19 cellular contexts compared by ENCODE assay signal in the genomic region with DNA sequence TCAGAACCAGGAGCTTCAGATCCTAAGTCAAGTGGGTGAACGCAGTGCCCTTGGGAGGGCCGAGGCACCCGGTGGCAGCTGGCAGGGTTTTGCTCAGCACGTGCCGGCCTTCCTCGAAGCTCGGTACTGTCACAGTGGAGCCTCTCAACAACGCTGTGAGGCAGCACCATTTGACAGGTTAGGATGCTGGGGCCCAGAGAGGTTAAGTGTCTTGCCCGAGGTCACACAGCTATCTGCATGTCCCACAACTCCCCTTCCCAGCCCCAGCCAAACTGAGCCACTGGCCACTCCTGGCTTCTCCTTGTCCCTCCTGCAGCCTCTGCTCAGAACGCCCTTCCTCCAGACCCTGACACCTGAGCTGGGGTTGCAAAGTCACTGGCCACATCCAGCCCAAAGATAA.
"Had no signal": no experiment of that assay in that cellular context is flagged by ENCODE, and none has a peak within 500 bp of the region (broad histone marks: within the 10 kb centered on the region; RNA-seq: fewer than 3 reads in every experiment).

No MANE protein-coding gene starts in this region.

- H3K27ac Mint-ChIP-seq: endodermal cell, nephron had no signal

- H2AFZ ChIP-seq: hepatocyte had no signal

- H3K27ac ChIP-seq: coronary artery, hepatocyte, ovary, right atrium auricular region had no signal

- H3K9me3 ChIP-seq: ovary, right atrium auricular region had no signal

- H3K4me3 ChIP-seq: coronary artery, hepatocyte, lung, ovary, right atrium auricular region had no signal

- DNase-seq: effector CD4-positive, alpha-beta T cell; endodermal cell; foreskin melanocyte; head of caudate nucleus; kidney; left cardiac atrium; left ventricle myocardium superior; mesenchymal stem cell; midbrain; ovary; small intestine; stimulated activated CD4-positive, alpha-beta T cell treated with anti-CD3 and anti-CD28 coated beads, Interleukin-12 subunit alpha, Interleukin-12 subunit beta, amount 100 ng/mL, for 4 hours; stimulated activated naive CD8-positive, alpha-beta T cell treated with anti-CD3 and anti-CD28 coated beads, Interleukin-15, Interleukin-2, amounts not matched to agents 100 U/mL and 50 U/mL, for 24 hours; trophoblast cell had no signal

- ATAC-seq: left cardiac atrium; left ventricle myocardium superior; stimulated activated naive CD8-positive, alpha-beta T cell treated with anti-CD3 and anti-CD28 coated beads, Interleukin-15, Interleukin-2, amounts not matched to agents 100 U/mL and 50 U/mL, for 24 hours had no signal

- H3K9me3 Mint-ChIP-seq: endodermal cell, nephron had no signal

- H3K27me3 ChIP-seq: hepatocyte, ovary, right atrium auricular region had no signal

- H3K4me1 Mint-ChIP-seq: endodermal cell had no signal

- H3K36me3 ChIP-seq: ovary had no signal

- H3K4me2 ChIP-seq: hepatocyte had no signal

- H3K4me3 Mint-ChIP-seq: endodermal cell, nephron had no signal
